ENCODE assay signal across 2 cellular contexts in genomic region chr6:151763938-151764680, GRCh38.
TF ChIP-seq lines count a peak whose summit lies in the region.

No MANE protein-coding gene starts in this region.

TF ChIP-seq in GM23338, 12 proteins besides CTCF, POLR2A, EP300 and RAD21:
- TF ChIP-seq ZNF462 (CRISPR knock-in tag; IDR thresholded peaks at IDR 0.05) (peak; percentile 76), EZH2 (IDR thresholded peaks at IDR 0.05; ENCODE audit: low read depth, unreplicated experiment) (no peak)

TF ChIP-seq in HepG2, 621 proteins besides CTCF, POLR2A, EP300 and RAD21 (continued from another document and continues in another):
- TF ChIP-seq ARID5B (CRISPR knock-in tag; IDR thresholded peaks at IDR 0.05) (peak; percentile 19; the same call in 1 of the 2 replicates), SP2 (CRISPR knock-in tag; IDR thresholded peaks at IDR 0.05) (peak; percentile 70), TARDBP (CRISPR knock-in tag; IDR thresholded peaks at IDR 0.05) (0 out of 2 replicates have a peak, but pooled peaks have one; percentile 35), GABPB1 (CRISPR knock-in tag; IDR thresholded peaks at IDR 0.05) (0 out of 2 replicates have a peak, but pooled peaks have one; percentile 21), ZNF605 (CRISPR knock-in tag; IDR thresholded peaks at IDR 0.05) (peak; percentile 27; the same call in 1 of the 2 replicates), XRCC5 (optimal IDR thresholded peaks at IDR 0.05; ENCODE audit: low read length) (peak; percentile 79), STAG1 (CRISPR knock-in tag; IDR thresholded peaks at IDR 0.05) (peak; percentile 76), IKZF4 (CRISPR knock-in tag; IDR thresholded peaks at IDR 0.05; ENCODE audit: borderline replicate concordance, low read depth, not compliant biosample characterization) (no peak), ZNF772 (CRISPR knock-in tag; IDR thresholded peaks at IDR 0.05) (no peak), ZNF383 (CRISPR knock-in tag; IDR thresholded peaks at IDR 0.05; ENCODE audit: borderline replicate concordance) (no peak), KDM2A (CRISPR knock-in tag; IDR thresholded peaks at IDR 0.05; ENCODE audit: borderline replicate concordance, low read depth) (peak; percentile 49; the same call in 1 of the 2 replicates), ZNF850 (CRISPR knock-in tag; conservative IDR thresholded peaks at IDR 0.05) (no peak), ZKSCAN8 (CRISPR knock-in tag; IDR thresholded peaks at IDR 0.05; ENCODE audit: borderline replicate concordance) (no peak), HMGXB4 (CRISPR knock-in tag; IDR thresholded peaks at IDR 0.05; ENCODE audit: borderline replicate concordance in 1 of 2, low read depth in 1 of 2) (peak in 1 of 2 experiments; percentile 38; a peak in 2 of 4 replicates), ZNF317 (CRISPR knock-in tag; IDR thresholded peaks at IDR 0.05) (peak; percentile 75; the same call in 1 of the 2 replicates), GATAD2A (CRISPR knock-in tag; IDR thresholded peaks at IDR 0.05) (0 out of 2 replicates have a peak, but pooled peaks have one; percentile 20), ZNF501 (CRISPR knock-in tag; IDR thresholded peaks at IDR 0.05) (peak; percentile 39; the same call in 1 of the 2 replicates), PBX2 (CRISPR knock-in tag; IDR thresholded peaks at IDR 0.05) (peak; percentile 64), ZGPAT (CRISPR knock-in tag; IDR thresholded peaks at IDR 0.05) (0 out of 2 replicates have a peak, but pooled peaks have one; percentile 24), NFYB (CRISPR knock-in tag; IDR thresholded peaks at IDR 0.05) (peak; percentile 69), FOSL2 (CRISPR knock-in tag; IDR thresholded peaks at IDR 0.05) (0 out of 2 replicates have a peak, but pooled peaks have one; percentile 17), ZNF563 (CRISPR knock-in tag; IDR thresholded peaks at IDR 0.05) (no peak)
- TF ChIP-seq, protein P1, sequence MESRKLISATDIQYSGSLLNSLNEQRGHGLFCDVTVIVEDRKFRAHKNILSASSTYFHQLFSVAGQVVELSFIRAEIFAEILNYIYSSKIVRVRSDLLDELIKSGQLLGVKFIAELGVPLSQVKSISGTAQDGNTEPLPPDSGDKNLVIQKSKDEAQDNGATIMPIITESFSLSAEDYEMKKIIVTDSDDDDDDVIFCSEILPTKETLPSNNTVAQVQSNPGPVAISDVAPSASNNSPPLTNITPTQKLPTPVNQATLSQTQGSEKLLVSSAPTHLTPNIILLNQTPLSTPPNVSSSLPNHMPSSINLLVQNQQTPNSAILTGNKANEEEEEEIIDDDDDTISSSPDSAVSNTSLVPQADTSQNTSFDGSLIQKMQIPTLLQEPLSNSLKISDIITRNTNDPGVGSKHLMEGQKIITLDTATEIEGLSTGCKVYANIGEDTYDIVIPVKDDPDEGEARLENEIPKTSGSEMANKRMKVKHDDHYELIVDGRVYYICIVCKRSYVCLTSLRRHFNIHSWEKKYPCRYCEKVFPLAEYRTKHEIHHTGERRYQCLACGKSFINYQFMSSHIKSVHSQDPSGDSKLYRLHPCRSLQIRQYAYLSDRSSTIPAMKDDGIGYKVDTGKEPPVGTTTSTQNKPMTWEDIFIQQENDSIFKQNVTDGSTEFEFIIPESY (CRISPR knock-in tag; IDR thresholded peaks at IDR 0.05) = peak; percentile 94
- TF ChIP-seq, protein P2, sequence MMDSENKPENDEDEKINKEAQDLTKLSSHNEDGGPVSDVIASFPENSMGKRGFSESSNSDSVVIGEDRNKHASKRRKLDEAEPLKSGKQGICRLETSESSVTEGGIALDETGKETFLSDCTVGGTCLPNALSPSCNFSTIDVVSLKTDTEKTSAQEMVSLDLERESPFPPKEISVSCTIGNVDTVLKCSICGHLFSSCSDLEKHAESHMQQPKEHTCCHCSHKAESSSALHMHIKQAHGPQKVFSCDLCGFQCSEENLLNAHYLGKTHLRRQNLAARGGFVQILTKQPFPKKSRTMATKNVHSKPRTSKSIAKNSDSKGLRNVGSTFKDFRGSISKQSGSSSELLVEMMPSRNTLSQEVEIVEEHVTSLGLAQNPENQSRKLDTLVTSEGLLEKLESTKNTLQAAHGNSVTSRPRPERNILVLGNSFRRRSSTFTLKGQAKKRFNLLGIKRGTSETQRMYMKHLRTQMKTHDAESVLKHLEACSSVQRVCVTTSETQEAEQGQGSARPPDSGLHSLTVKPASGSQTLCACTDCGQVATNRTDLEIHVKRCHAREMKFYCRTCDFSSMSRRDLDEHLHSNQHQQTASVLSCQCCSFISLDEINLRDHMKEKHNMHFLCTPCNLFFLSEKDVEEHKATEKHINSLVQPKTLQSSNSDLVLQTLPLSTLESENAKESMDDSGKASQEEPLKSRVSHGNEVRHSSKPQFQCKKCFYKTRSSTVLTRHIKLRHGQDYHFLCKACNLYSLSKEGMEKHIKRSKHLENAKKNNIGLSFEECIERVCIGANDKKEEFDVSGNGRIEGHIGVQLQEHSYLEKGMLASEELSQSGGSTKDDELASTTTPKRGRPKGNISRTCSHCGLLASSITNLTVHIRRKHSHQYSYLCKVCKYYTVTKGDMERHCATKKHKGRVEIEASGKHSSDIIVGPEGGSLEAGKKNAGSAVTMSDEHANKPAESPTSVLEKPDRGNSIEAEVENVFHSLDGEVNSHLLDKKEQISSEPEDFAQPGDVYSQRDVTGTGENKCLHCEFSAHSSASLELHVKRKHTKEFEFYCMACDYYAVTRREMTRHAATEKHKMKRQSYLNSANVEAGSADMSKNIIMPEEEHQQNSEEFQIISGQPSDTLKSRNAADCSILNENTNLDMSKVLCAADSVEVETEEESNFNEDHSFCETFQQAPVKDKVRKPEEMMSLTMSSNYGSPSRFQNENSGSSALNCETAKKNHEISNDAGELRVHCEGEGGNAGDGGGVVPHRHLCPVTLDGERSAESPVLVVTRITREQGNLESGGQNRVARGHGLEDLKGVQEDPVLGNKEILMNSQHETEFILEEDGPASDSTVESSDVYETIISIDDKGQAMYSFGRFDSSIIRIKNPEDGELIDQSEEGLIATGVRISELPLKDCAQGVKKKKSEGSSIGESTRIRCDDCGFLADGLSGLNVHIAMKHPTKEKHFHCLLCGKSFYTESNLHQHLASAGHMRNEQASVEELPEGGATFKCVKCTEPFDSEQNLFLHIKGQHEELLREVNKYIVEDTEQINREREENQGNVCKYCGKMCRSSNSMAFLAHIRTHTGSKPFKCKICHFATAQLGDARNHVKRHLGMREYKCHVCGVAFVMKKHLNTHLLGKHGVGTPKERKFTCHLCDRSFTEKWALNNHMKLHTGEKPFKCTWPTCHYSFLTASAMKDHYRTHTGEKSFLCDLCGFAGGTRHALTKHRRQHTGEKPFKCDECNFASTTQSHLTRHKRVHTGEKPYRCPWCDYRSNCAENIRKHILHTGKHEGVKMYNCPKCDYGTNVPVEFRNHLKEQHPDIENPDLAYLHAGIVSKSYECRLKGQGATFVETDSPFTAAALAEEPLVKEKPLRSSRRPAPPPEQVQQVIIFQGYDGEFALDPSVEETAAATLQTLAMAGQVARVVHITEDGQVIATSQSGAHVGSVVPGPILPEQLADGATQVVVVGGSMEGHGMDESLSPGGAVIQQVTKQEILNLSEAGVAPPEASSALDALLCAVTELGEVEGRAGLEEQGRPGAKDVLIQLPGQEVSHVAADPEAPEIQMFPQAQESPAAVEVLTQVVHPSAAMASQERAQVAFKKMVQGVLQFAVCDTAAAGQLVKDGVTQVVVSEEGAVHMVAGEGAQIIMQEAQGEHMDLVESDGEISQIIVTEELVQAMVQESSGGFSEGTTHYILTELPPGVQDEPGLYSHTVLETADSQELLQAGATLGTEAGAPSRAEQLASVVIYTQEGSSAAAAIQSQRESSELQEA (CRISPR knock-in tag; IDR thresholded peaks at IDR 0.05; ENCODE audit: not compliant biosample characterization) = peak; percentile 34
- TF ChIP-seq, protein P3, sequence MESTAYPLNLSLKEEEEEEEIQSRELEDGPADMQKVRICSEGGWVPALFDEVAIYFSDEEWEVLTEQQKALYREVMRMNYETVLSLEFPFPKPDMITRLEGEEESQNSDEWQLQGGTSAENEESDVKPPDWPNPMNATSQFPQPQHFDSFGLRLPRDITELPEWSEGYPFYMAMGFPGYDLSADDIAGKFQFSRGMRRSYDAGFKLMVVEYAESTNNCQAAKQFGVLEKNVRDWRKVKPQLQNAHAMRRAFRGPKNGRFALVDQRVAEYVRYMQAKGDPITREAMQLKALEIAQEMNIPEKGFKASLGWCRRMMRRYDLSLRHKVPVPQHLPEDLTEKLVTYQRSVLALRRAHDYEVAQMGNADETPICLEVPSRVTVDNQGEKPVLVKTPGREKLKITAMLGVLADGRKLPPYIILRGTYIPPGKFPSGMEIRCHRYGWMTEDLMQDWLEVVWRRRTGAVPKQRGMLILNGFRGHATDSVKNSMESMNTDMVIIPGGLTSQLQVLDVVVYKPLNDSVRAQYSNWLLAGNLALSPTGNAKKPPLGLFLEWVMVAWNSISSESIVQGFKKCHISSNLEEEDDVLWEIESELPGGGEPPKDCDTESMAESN (CRISPR knock-in tag; conservative IDR thresholded peaks at IDR 0.05) = 0 out of 2 replicates have a peak, but pooled peaks have one; percentile 33
- TF ChIP-seq, protein P4, sequence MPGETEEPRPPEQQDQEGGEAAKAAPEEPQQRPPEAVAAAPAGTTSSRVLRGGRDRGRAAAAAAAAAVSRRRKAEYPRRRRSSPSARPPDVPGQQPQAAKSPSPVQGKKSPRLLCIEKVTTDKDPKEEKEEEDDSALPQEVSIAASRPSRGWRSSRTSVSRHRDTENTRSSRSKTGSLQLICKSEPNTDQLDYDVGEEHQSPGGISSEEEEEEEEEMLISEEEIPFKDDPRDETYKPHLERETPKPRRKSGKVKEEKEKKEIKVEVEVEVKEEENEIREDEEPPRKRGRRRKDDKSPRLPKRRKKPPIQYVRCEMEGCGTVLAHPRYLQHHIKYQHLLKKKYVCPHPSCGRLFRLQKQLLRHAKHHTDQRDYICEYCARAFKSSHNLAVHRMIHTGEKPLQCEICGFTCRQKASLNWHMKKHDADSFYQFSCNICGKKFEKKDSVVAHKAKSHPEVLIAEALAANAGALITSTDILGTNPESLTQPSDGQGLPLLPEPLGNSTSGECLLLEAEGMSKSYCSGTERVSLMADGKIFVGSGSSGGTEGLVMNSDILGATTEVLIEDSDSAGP (CRISPR knock-in tag; IDR thresholded peaks at IDR 0.05; ENCODE audit: borderline replicate concordance) = 0 out of 2 replicates have a peak, but pooled peaks have one; percentile 30
- TF ChIP-seq, protein P5, sequence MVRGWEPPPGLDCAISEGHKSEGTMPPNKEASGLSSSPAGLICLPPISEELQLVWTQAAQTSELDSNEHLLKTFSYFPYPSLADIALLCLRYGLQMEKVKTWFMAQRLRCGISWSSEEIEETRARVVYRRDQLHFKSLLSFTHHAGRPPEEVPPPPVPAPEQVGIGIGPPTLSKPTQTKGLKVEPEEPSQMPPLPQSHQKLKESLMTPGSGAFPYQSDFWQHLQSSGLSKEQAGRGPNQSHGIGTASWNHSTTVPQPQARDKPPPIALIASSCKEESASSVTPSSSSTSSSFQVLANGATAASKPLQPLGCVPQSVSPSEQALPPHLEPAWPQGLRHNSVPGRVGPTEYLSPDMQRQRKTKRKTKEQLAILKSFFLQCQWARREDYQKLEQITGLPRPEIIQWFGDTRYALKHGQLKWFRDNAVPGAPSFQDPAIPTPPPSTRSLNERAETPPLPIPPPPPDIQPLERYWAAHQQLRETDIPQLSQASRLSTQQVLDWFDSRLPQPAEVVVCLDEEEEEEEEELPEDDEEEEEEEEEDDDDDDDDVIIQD (CRISPR knock-in tag; IDR thresholded peaks at IDR 0.05; ENCODE audit: low read depth) = 0 out of 2 replicates have a peak, but pooled peaks have one; percentile 15
